Comparison of ENCODE assay signal across 16 cellular contexts in genomic region chr15:67925182-67925581, GRCh38.
DNase-seq lines count a peak whose midpoint lies in the region; ATAC-seq and TF ChIP-seq lines count a peak whose summit lies in the region.
"Had no signal": no experiment of that assay in that cellular context is flagged by ENCODE, and none has a peak within 500 bp of the region (broad histone marks: within the 10 kb centered on the region; RNA-seq: fewer than 3 reads in every experiment).

No MANE protein-coding gene starts in this region.

- POLR2A ChIA-PET in activated CD4-positive, alpha-beta memory T cell treated with anti-CD3 and anti-CD28 coated beads, Interleukin-2, amount 10 ng/mL, durations not matched to agents 7 days and 5 days (lab: Charles Lee), result no interaction called here

- H3K27me3 Mint-ChIP-seq in osteocyte (ENCODE audit: unreplicated experiment), result no peaks in the 10 kb centered on the region
- no peaks in the 10 kb centered on the region for H3K27me3 Mint-ChIP-seq in activated CD4-positive, alpha-beta memory T cell treated with anti-CD3 and anti-CD28 coated beads, Interleukin-2, amount 10 ng/mL, durations not matched to agents 7 days and 5 days

- intact Hi-C loops in heart left ventricle (cut with DNase I) (no loop called here), Right ventricle myocardium superior (cut with DNase I) (no loop called here), left ventricle myocardium superior (cut with micrococcal nuclease) (no loop called here), thyroid gland (cut with DNase I) (no loop called here)

- ATAC-seq in heart left ventricle (peak in 3 of 4 donors; percentile 16 to 72 (median 37)), Right ventricle myocardium superior (ENCODE audit: poor library complexity) (no peak), left ventricle myocardium superior (peak; percentile 30), HG02759 (IDR thresholded peaks at IDR 0.05; ENCODE audit: unreplicated experiment) (no peak)

- DNase-seq in heart left ventricle (peak in 3 of 5 donors; percentile 39 to 51 (median 41)), Right ventricle myocardium superior (no peak), left ventricle myocardium superior (no peak), osteocyte (ENCODE audit: extremely low spot score, unreplicated experiment) (no peak), thyroid gland (no peak)
- no peak for DNase-seq in effector CD4-positive, alpha-beta T cell
- no peak for DNase-seq in activated CD4-positive, alpha-beta memory T cell treated with anti-CD3 and anti-CD28 coated beads, Interleukin-2, amount 10 ng/mL, durations not matched to agents 7 days and 5 days
- DNase-seq: DMS79 treated with DMSO at 0.1 percent for 48 hours, KBM-7, NCI-H1105 treated with DMSO at 0.1 percent for 48 hours, NCI-H1694, NCI-H510A, NCI-H774 had no signal

- H3K36me3 ChIP-seq in heart left ventricle (no peaks in the 10 kb centered on the region), thyroid gland (no peaks in the 10 kb centered on the region)

- no peak overlapping the region for H3K4me3 ChIP-seq in heart left ventricle
- no peak overlapping the region for H3K4me3 ChIP-seq in thyroid gland (replicated peaks in 1 of 3)

- H3K9me3 ChIP-seq in heart left ventricle, result no peaks in the 10 kb centered on the region
- H3K9me3 ChIP-seq in thyroid gland, result no peaks in the 10 kb centered on the region

- H3K27me3 ChIP-seq in heart left ventricle, result no peaks in the 10 kb centered on the region
- H3K27me3 ChIP-seq in thyroid gland, result no peaks in the 10 kb centered on the region

- peaks cover 33% of the 10 kb centered on the region for H3K4me1 Mint-ChIP-seq in osteocyte (ENCODE audit: unreplicated experiment)
- H3K4me1 Mint-ChIP-seq in activated CD4-positive, alpha-beta memory T cell treated with anti-CD3 and anti-CD28 coated beads, Interleukin-2, amount 10 ng/mL, durations not matched to agents 7 days and 5 days, result no peaks in the 10 kb centered on the region
- H3K4me1 Mint-ChIP-seq: CD14-positive monocyte had no signal

- H3K27ac Mint-ChIP-seq in osteocyte (ENCODE audit: unreplicated experiment), result peak overlapping the region; percentile 41
- no peak overlapping the region for H3K27ac Mint-ChIP-seq in activated CD4-positive, alpha-beta memory T cell treated with anti-CD3 and anti-CD28 coated beads, Interleukin-2, amount 10 ng/mL, durations not matched to agents 7 days and 5 days
- H3K27ac Mint-ChIP-seq: CD14-positive monocyte had no signal

- CTCF ChIA-PET in activated CD4-positive, alpha-beta memory T cell treated with anti-CD3 and anti-CD28 coated beads, Interleukin-2, amount 10 ng/mL, durations not matched to agents 7 days and 5 days (lab: Charles Lee), result no interaction called here

- WGBS in heart left ventricle, 4 donors, result 25 to 38% (median 29%) methylated on average over 7 of the region's 7 CpGs
- 85 to 90% methylated on average over 7 of the region's 7 CpGs for WGBS in thyroid gland, 2 donors

- H3K27ac ChIP-seq in heart left ventricle (peak overlapping the region in 8 of 12 donors; percentile 14 to 80 (median 72)), thyroid gland (peak overlapping the region; percentile 87 to 89 (median 88))
- H3K27ac ChIP-seq: 22Rv1 had no signal

- no peaks in the 10 kb centered on the region for H3K36me3 Mint-ChIP-seq in osteocyte (ENCODE audit: unreplicated experiment)
- H3K36me3 Mint-ChIP-seq in activated CD4-positive, alpha-beta memory T cell treated with anti-CD3 and anti-CD28 coated beads, Interleukin-2, amount 10 ng/mL, durations not matched to agents 7 days and 5 days (ENCODE audit: low read depth), result no peaks in the 10 kb centered on the region
- H3K36me3 Mint-ChIP-seq: CD14-positive monocyte had no signal

- H3K4me1 ChIP-seq in heart left ventricle (peaks cover 0 to 52% (median 24%) of the 10 kb centered on the region in 12 donors), thyroid gland (peaks cover 61 to 79% of the 10 kb centered on the region in 2 donors)

- H3K9me3 Mint-ChIP-seq in osteocyte (ENCODE audit: unreplicated experiment), result peaks cover 4% of the 10 kb centered on the region
- H3K9me3 Mint-ChIP-seq in activated CD4-positive, alpha-beta memory T cell treated with anti-CD3 and anti-CD28 coated beads, Interleukin-2, amount 10 ng/mL, durations not matched to agents 7 days and 5 days, result peaks cover 4% of the 10 kb centered on the region

- TF ChIP-seq POLR2A in heart left ventricle (IDR thresholded peaks at IDR 0.05) (no peak), thyroid gland (IDR thresholded peaks at IDR 0.05) (no peak)

- no peak overlapping the region for H3K4me3 Mint-ChIP-seq in osteocyte (ENCODE audit: unreplicated experiment)
- H3K4me3 Mint-ChIP-seq in activated CD4-positive, alpha-beta memory T cell treated with anti-CD3 and anti-CD28 coated beads, Interleukin-2, amount 10 ng/mL, durations not matched to agents 7 days and 5 days, result no peak overlapping the region
- H3K4me3 Mint-ChIP-seq: CD14-positive monocyte had no signal

- TF ChIP-seq CTCF in heart left ventricle (IDR thresholded peaks at IDR 0.05), result peak in 1 of 12 donors; percentile 17
- no peak for TF ChIP-seq CTCF in osteocyte (IDR thresholded peaks at IDR 0.05)
- no peak for TF ChIP-seq CTCF in thyroid gland (IDR thresholded peaks at IDR 0.05)

Comparison
In these comparisons a context has a peak if more than half of its experiments do, and no peak if none do; other contexts are left out.
1. ATAC-seq: peak in heart left ventricle (3 of 4) and left ventricle myocardium superior (single experiment); none in Right ventricle myocardium superior (single experiment) and HG02759 (single experiment).
2. DNase-seq: peak in heart left ventricle (3 of 5); none in Right ventricle myocardium superior (single experiment), left ventricle myocardium superior (single experiment), osteocyte (single experiment), thyroid gland (0 of 2), effector CD4-positive, alpha-beta T cell (single experiment) and activated CD4-positive, alpha-beta memory T cell treated with anti-CD3 and anti-CD28 coated beads, Interleukin-2, amount 10 ng/mL, durations not matched to agents 7 days and 5 days (single experiment).